In genomic region chr16:68072038-68072695, GRCh38 we compare ENCODE assay signal across 11 cellular contexts. TPM values are rescaled to one million over a fixed set of nuclear protein-coding genes. Genes with fewer than 3 reads are reported as not detected.
DNase-seq lines count a peak whose midpoint lies in the region; ATAC-seq, FAIRE-seq and TF ChIP-seq lines count a peak whose summit lies in the region.
"Had no signal": no experiment of that assay in that cellular context is flagged by ENCODE, and none has a peak within 500 bp of the region (broad histone marks: within the 10 kb centered on the region; RNA-seq: fewer than 3 reads in every experiment).

No MANE protein-coding gene starts in this region.

- H3K27me3 ChIP-seq in breast epithelium, result no peaks in the 10 kb centered on the region

- FAIRE-seq in A549 (lab: Jason Lieb, UNC), result no peak
- no peak for FAIRE-seq in GM12892 (lab: Jason Lieb, UNC)

- H3K4me1 ChIP-seq in A549, result peaks cover 11% of the 10 kb centered on the region
- no peaks in the 10 kb centered on the region for H3K4me1 ChIP-seq in breast epithelium
- H3K4me1 ChIP-seq in mucosa of descending colon (ENCODE audit: low read depth), result peaks cover 20% of the 10 kb centered on the region

- H3K27ac ChIP-seq in A549 (0 out of 6 replicates have a peak overlapping the region, but pooled peaks of 1 of the 2 experiments have one; percentile 6), KOPT-K1 (ENCODE audit: low read depth, low read length, poor library complexity, severe bottlenecking) (peak overlapping the region; percentile 78), breast epithelium (peak overlapping the region; percentile 60 to 76)

- H3K9me3 ChIP-seq in A549 (no peaks in the 10 kb centered on the region), KOPT-K1 (ENCODE audit: insufficient read depth, low read length, poor library complexity, severe bottlenecking) (no peaks in the 10 kb centered on the region), breast epithelium (no peaks in the 10 kb centered on the region), mucosa of descending colon (no peaks in the 10 kb centered on the region)

- H3K4me3 ChIP-seq in A549 (no peak overlapping the region), breast epithelium (peak overlapping the region in 1 of 3 donors; percentile 11), mucosa of descending colon (no peak overlapping the region)

- WGBS in A549 (ENCODE audit: missing lambda C conversion rate), result 59% methylated on average over 4 of the region's 9 CpGs

- intact Hi-C loops in breast epithelium (cut with DNase I; ENCODE audit: low total_unique reads), result no loop called here
- intact Hi-C loops in mucosa of descending colon (cut with DNase I, micrococcal nuclease), result no loop called here

- CTCF ChIA-PET in A549 (lab: Yijun Ruan, JAX), result interaction anchor here (1.0 to 2.1 kb wide), 5 partner anchors 8 to 192 kb away, joined by 3 to 9 read pairs (median 3); partner anchors contain the start of gene SLC7A6

- ATAC-seq in A549 (peak; percentile 67 to 82), mucosa of descending colon (peak; percentile 57), HG02759 (IDR thresholded peaks at IDR 0.05; ENCODE audit: unreplicated experiment) (no peak), GM18909 (IDR thresholded peaks at IDR 0.05; ENCODE audit: poor library complexity, unreplicated experiment) (no peak)

- TF ChIP-seq EP300 in A549 (IDR thresholded peaks at IDR 0.05), result no peak

- DNase-seq in A549 (ENCODE audit: low read depth in 1 of 2, low spot score in 1 of 2) (peak in 1 of 2 experiments; percentile 60), breast epithelium (ENCODE audit: low spot score in 2 of 2) (peak in 1 of 2 donors; percentile 53), mucosa of descending colon (peak in 2 of 3 donors; percentile 61 to 71), NCI-H2171 (lab: John Stamatoyannopoulos, UW) (no peak), GM12892 (ENCODE audit: insufficient read length) (no peak)
- DNase-seq: activated CD4-positive, alpha-beta T cell treated with anti-CD3 and anti-CD28 coated beads for 1 hour; NCI-H446 had no signal

- no peak for TF ChIP-seq CTCF in A549 (IDR thresholded peaks at IDR 0.05)
- TF ChIP-seq CTCF in breast epithelium (IDR thresholded peaks at IDR 0.05), result peak in 1 of 3 donors; percentile 9
- no peak for TF ChIP-seq CTCF in mucosa of descending colon (IDR thresholded peaks at IDR 0.05)

- TF ChIP-seq POLR2A in A549 (IDR thresholded peaks at IDR 0.05; ENCODE audit: low read length), result no peak
- no peak for TF ChIP-seq POLR2A in breast epithelium (IDR thresholded peaks at IDR 0.05)
- no peak for TF ChIP-seq POLR2A in GM12892 (IDR thresholded peaks at IDR 0.05; ENCODE audit: low read depth, low read length)

- peaks cover 38% of the 10 kb centered on the region for H3K36me3 ChIP-seq in KOPT-K1 (ENCODE audit: insufficient read depth, low read length)
- H3K36me3 ChIP-seq in breast epithelium, result no peaks in the 10 kb centered on the region
- no peaks in the 10 kb centered on the region for H3K36me3 ChIP-seq in mucosa of descending colon (ENCODE audit: low read depth)

- H3K4me2 ChIP-seq in A549, result no peak overlapping the region

- POLR2A ChIA-PET in A549 (lab: Yijun Ruan, JAX), result interaction anchor here (3.7 kb wide), 1 partner anchor 13 kb away, joined by 20 read pairs; the partner anchor contains the start of gene NFATC3

- TF ChIP-seq RAD21 in A549 (conservative IDR thresholded peaks at IDR 0.05 in 1 of 2, IDR thresholded peaks at IDR 0.05 in 1 of 2), result no peak

TF ChIP-seq in A549, 52 proteins besides CTCF, POLR2A, EP300 and RAD21:
- TF ChIP-seq MAFK (IDR thresholded peaks at IDR 0.05; ENCODE audit: partially characterized antibody) (peak; percentile 49), ZNF302 (CRISPR knock-in tag; IDR thresholded peaks at IDR 0.05) (no peak), JUNB (IDR thresholded peaks at IDR 0.05) (no peak), TP53 (CRISPR knock-in tag; IDR thresholded peaks at IDR 0.05) (no peak)

RNA-seq across cellular contexts. Expression of gene NFATC3, which starts 13.0 kb away (rescaled TPM):
- polyA plus RNA-seq in A549 (2011; rRNA removed), result 23.9 and 32.4 TPM in 2 replicates
- polyA plus RNA-seq in A549 (2012; cell fraction: cytosol; rRNA removed), result 8.1 and 10.9 TPM in 2 replicates
- 8.2 and 8.5 TPM in 2 replicates for polyA plus RNA-seq in A549 (2012; cell fraction: nucleus; rRNA removed)
- polyA plus RNA-seq in A549 (2017; fragmentation: RNase III; extraction: RNeasy Plus Mini Kit Qiagen cat#74134 plus additional on column Dnase treatment), result 11.8 to 13.3 TPM (median 12.5 TPM) in 3 replicates
- 60.5 and 64.5 TPM in 2 replicates for polyA minus RNA-seq in A549 (2011; rRNA and poly(A)+ RNA removed)
- 10 to 100 TPM; 52.0 to 64.2 (median 60.6) TPM for total RNA-seq in breast epithelium
- total RNA-seq in mucosa of descending colon, result 10 to 100 TPM; 24.2 to 44.0 (median 25.5) TPM
- 12.3 TPM for polyA plus RNA-seq in GM12892 (2012; ENCODE audit: missing spikeins)

RNA-seq across cellular contexts. Expression of gene DUS2, which starts 49.1 kb away (rescaled TPM):
- 20.7 and 21.5 TPM in 2 replicates for polyA plus RNA-seq in A549 (2011; rRNA removed)
- 18.5 TPM in 2 replicates for polyA plus RNA-seq in A549 (2012; cell fraction: cytosol; rRNA removed)
- 39.7 and 49.4 TPM in 2 replicates for polyA plus RNA-seq in A549 (2012; cell fraction: nucleus; rRNA removed)
- polyA plus RNA-seq in A549 (2017; fragmentation: RNase III; extraction: RNeasy Plus Mini Kit Qiagen cat#74134 plus additional on column Dnase treatment), result 20.8 to 22.8 TPM (median 21.7 TPM) in 3 replicates
- 28.6 and 34.6 TPM in 2 replicates for polyA minus RNA-seq in A549 (2011; rRNA and poly(A)+ RNA removed)
- total RNA-seq in breast epithelium, result 10 to 100 TPM in 1 of 3 donors, 1 to 10 TPM in 2; 6.9 to 10.5 (median 7.7) TPM
- total RNA-seq in mucosa of descending colon, result 10 to 100 TPM; 11.6 to 13.5 (median 12.6) TPM
- 17.7 TPM for polyA plus RNA-seq in GM12892 (2012; ENCODE audit: missing spikeins)

RNA-seq across cellular contexts. Expression of gene DDX28, which starts 49.1 kb away (rescaled TPM):
- polyA plus RNA-seq in A549 (2011; rRNA removed), result 14.0 and 18.3 TPM in 2 replicates
- polyA plus RNA-seq in A549 (2012; cell fraction: cytosol; rRNA removed), result 19.4 and 28.1 TPM in 2 replicates
- polyA plus RNA-seq in A549 (2012; cell fraction: nucleus; rRNA removed), result 25.9 and 37.2 TPM in 2 replicates
- 13.8 to 14.9 TPM (median 14.6 TPM) in 3 replicates for polyA plus RNA-seq in A549 (2017; fragmentation: RNase III; extraction: RNeasy Plus Mini Kit Qiagen cat#74134 plus additional on column Dnase treatment)
- polyA minus RNA-seq in A549 (2011; rRNA and poly(A)+ RNA removed), result 15.1 and 18.6 TPM in 2 replicates
- 1 to 10 TPM; 7.2 to 7.5 (median 7.5) TPM for total RNA-seq in breast epithelium
- 1 to 10 TPM; 6.1 to 7.2 (median 6.8) TPM for total RNA-seq in mucosa of descending colon
- polyA plus RNA-seq in GM12892 (2012; ENCODE audit: missing spikeins), result 10.6 TPM

RNA-seq across cellular contexts. Expression of gene DPEP2NB, which starts 56.5 kb away (rescaled TPM):
- polyA plus RNA-seq in A549 (2011; rRNA removed) (not detected in 2 replicates), A549 (2017; fragmentation: RNase III; extraction: RNeasy Plus Mini Kit Qiagen cat#74134 plus additional on column Dnase treatment) (not detected in 3 replicates)
- not detected in 2 replicates for polyA plus RNA-seq in A549 (2012; cell fraction: cytosol; rRNA removed)
- not detected in 2 replicates for polyA plus RNA-seq in A549 (2012; cell fraction: nucleus; rRNA removed)
- not detected in 2 replicates for polyA minus RNA-seq in A549 (2011; rRNA and poly(A)+ RNA removed)
- total RNA-seq in breast epithelium (not detected), mucosa of descending colon (not detected)
- not detected for polyA plus RNA-seq in GM12892 (2012; ENCODE audit: missing spikeins)
- total RNA-seq: mononuclear cell had no signal

Comparison
In these comparisons a context has a peak if more than half of its experiments do, and no peak if none do; other contexts are left out.
1. ATAC-seq: peak in A549 (2 of 2) and mucosa of descending colon (single experiment); none in HG02759 (single experiment) and GM18909 (single experiment).
2. DNase-seq: peak in mucosa of descending colon (2 of 3); none in NCI-H2171 (single experiment) and GM12892 (single experiment).